2 cellular contexts compared by ENCODE assay signal in the genomic region with DNA sequence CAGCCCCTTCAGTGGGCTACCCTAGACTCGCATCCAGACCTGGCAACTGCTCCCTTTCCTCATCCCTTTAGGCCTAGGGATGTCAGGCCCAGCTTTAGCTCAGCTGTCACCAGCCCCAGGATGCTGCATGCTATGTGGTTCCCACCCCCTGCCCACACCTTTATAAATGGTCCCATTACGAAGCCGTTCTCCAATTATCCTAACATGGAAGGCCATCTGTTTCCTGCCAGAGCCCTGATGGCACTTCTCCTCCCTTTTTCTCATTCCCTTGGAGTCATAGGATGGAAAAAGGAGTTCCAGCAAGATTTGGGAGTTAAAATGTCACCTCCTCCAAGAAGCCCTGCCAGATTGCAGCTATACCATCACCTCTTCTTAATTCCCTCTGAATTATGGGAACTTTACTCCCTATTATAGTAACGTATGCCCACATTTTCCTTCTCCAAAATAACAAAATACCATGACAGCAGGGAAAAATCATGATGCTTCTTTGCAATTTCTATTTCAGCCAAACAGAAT.
TF ChIP-seq lines count a peak whose summit lies in the region.

No MANE protein-coding gene starts in this region.

TF ChIP-seq in SK-N-SH, 30 proteins besides CTCF, POLR2A, EP300 and RAD21 (continued from another document):
- TF ChIP-seq RFX5 (IDR thresholded peaks at IDR 0.05; ENCODE audit: low read length) (no peak), CHD2 (IDR thresholded peaks at IDR 0.05; ENCODE audit: low read length, partially characterized antibody) (no peak), ELF1 (IDR thresholded peaks at IDR 0.05) (no peak), RCOR1 (IDR thresholded peaks at IDR 0.05; ENCODE audit: low read length) (peak; percentile 70; the same call in 1 of the 2 replicates), JUND (IDR thresholded peaks at IDR 0.05) (no peak), TAF1 (IDR thresholded peaks at IDR 0.05; ENCODE audit: borderline replicate concordance, low read depth, low read length) (no peak), FOSL2 (IDR thresholded peaks at IDR 0.05; ENCODE audit: borderline replicate concordance, low read depth) (no peak)
- TF ChIP-seq, protein P1, sequence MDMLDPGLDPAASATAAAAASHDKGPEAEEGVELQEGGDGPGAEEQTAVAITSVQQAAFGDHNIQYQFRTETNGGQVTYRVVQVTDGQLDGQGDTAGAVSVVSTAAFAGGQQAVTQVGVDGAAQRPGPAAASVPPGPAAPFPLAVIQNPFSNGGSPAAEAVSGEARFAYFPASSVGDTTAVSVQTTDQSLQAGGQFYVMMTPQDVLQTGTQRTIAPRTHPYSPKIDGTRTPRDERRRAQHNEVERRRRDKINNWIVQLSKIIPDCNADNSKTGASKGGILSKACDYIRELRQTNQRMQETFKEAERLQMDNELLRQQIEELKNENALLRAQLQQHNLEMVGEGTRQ (IDR thresholded peaks at IDR 0.05; ENCODE audit: borderline replicate concordance, low read depth, low read length) = no peak
- TF ChIP-seq, protein P2, sequence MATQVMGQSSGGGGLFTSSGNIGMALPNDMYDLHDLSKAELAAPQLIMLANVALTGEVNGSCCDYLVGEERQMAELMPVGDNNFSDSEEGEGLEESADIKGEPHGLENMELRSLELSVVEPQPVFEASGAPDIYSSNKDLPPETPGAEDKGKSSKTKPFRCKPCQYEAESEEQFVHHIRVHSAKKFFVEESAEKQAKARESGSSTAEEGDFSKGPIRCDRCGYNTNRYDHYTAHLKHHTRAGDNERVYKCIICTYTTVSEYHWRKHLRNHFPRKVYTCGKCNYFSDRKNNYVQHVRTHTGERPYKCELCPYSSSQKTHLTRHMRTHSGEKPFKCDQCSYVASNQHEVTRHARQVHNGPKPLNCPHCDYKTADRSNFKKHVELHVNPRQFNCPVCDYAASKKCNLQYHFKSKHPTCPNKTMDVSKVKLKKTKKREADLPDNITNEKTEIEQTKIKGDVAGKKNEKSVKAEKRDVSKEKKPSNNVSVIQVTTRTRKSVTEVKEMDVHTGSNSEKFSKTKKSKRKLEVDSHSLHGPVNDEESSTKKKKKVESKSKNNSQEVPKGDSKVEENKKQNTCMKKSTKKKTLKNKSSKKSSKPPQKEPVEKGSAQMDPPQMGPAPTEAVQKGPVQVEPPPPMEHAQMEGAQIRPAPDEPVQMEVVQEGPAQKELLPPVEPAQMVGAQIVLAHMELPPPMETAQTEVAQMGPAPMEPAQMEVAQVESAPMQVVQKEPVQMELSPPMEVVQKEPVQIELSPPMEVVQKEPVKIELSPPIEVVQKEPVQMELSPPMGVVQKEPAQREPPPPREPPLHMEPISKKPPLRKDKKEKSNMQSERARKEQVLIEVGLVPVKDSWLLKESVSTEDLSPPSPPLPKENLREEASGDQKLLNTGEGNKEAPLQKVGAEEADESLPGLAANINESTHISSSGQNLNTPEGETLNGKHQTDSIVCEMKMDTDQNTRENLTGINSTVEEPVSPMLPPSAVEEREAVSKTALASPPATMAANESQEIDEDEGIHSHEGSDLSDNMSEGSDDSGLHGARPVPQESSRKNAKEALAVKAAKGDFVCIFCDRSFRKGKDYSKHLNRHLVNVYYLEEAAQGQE (IDR thresholded peaks at IDR 0.05; ENCODE audit: low read depth, low read length) = no peak

TF ChIP-seq in SK-N-SH treated with all-trans-retinoic acid at 6 μM for 48 hours, 23 proteins besides CTCF, POLR2A, EP300 and RAD21 (continued from another document):
- TF ChIP-seq TSHZ2 (CRISPR knock-in tag; IDR thresholded peaks at IDR 0.05) (no peak), ZNF8 (CRISPR knock-in tag; IDR thresholded peaks at IDR 0.05) (no peak), BACH2 (CRISPR knock-in tag; IDR thresholded peaks at IDR 0.05; ENCODE audit: borderline replicate concordance) (no peak), GLIS3 (CRISPR knock-in tag; IDR thresholded peaks at IDR 0.05) (no peak)
- TF ChIP-seq, protein P3, sequence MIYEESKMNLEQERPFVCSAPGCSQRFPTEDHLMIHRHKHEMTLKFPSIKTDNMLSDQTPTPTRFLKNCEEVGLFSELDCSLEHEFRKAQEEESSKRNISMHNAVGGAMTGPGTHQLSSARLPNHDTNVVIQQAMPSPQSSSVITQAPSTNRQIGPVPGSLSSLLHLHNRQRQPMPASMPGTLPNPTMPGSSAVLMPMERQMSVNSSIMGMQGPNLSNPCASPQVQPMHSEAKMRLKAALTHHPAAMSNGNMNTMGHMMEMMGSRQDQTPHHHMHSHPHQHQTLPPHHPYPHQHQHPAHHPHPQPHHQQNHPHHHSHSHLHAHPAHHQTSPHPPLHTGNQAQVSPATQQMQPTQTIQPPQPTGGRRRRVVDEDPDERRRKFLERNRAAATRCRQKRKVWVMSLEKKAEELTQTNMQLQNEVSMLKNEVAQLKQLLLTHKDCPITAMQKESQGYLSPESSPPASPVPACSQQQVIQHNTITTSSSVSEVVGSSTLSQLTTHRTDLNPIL (CRISPR knock-in tag; IDR thresholded peaks at IDR 0.05; ENCODE audit: low read depth) = no peak
